Comparison of ENCODE assay signal across 8 cellular contexts in genomic region chr3:48446425-48447193, GRCh38. TPM values are rescaled to one million over a fixed set of nuclear protein-coding genes. Genes with fewer than 3 reads are reported as not detected.
A peak's percentile ranks its signal among the peaks of the same experiment; 100 is the strongest.
DNase-seq lines count a peak whose midpoint lies in the region; ATAC-seq and TF ChIP-seq lines count a peak whose summit lies in the region.

Gene ATRIP, plus strand, starts transcription at chr3:48446737. Its CDS starts 109 bp downstream, at chr3:48446846.

- H3K27me3 ChIP-seq in Karpas-422 (ENCODE audit: low read length) (no peaks in the 10 kb centered on the region), neural cell (ENCODE audit: insufficient read depth, low read depth, low read length) (no peaks in the 10 kb centered on the region)

- H2AFZ ChIP-seq in Karpas-422 (ENCODE audit: low read length) (peak within 1 kb of the TSS; percentile 44; the same call in 1 of the 2 replicates), neural cell (ENCODE audit: low read depth, low read length) (peak within 1 kb of the TSS; percentile 90)

- H3K27me3 Mint-ChIP-seq in stimulated activated naive CD8-positive, alpha-beta T cell treated with anti-CD3 and anti-CD28 coated beads, Interleukin-15, amount 100 ng/mL, for 72 hours, result no peaks in the 10 kb centered on the region

- TF ChIP-seq EP300 in neural cell (conservative IDR thresholded peaks at IDR 0.05; ENCODE audit: poor library complexity, severe bottlenecking), result no peak

- no peaks in the 10 kb centered on the region for H3K9me3 Mint-ChIP-seq in stimulated activated naive CD8-positive, alpha-beta T cell treated with anti-CD3 and anti-CD28 coated beads, Interleukin-15, amount 100 ng/mL, for 72 hours

- peaks cover 44% of the 10 kb centered on the region for H3K4me1 Mint-ChIP-seq in stimulated activated naive CD8-positive, alpha-beta T cell treated with anti-CD3 and anti-CD28 coated beads, Interleukin-15, amount 100 ng/mL, for 72 hours

- H3K4me3 Mint-ChIP-seq in stimulated activated naive CD8-positive, alpha-beta T cell treated with anti-CD3 and anti-CD28 coated beads, Interleukin-15, amount 100 ng/mL, for 72 hours, result peak within 1 kb of the TSS; percentile 91 to 97

- H3K36me3 ChIP-seq in Karpas-422 (ENCODE audit: insufficient read depth, low read length) (peaks cover 19% of the 10 kb centered on the region), neural cell (ENCODE audit: insufficient read depth, low read length) (no peaks in the 10 kb centered on the region)

- no peaks in the 10 kb centered on the region for H3F3A ChIP-seq in neural cell (ENCODE audit: insufficient read depth, low read length, poor library complexity, severe bottlenecking)

- H3K9ac ChIP-seq in Karpas-422 (ENCODE audit: low read length) (peak within 1 kb of the TSS; percentile 82), neural cell (ENCODE audit: low read length) (peak within 1 kb of the TSS; percentile 90)

- DNase-seq in EH (ENCODE audit: low read depth) (peak; percentile 86), Karpas-422 (peak; percentile 96), SIG-M5 (lab: John Stamatoyannopoulos, UW) (peak; percentile 19), fibroblast of the aortic adventitia (ENCODE audit: low read depth) (peak; percentile 71)
- DNase-seq in activated effector memory CD4-positive, alpha-beta T cell treated with anti-CD3 and anti-CD28 coated beads, Interleukin-2, amount 50 U/mL, for 16 hours, result peak; percentile 96
- peak; percentile 81 to 84 for DNase-seq in stimulated activated naive CD8-positive, alpha-beta T cell treated with anti-CD3 and anti-CD28 coated beads, Interleukin-15, amount 100 ng/mL, for 72 hours

- H3K4me1 ChIP-seq in Karpas-422 (ENCODE audit: low read length), result peaks cover 34% of the 10 kb centered on the region

- peak within 1 kb of the TSS; percentile 91 for H3K4me2 ChIP-seq in Karpas-422 (ENCODE audit: low read depth, low read length, poor library complexity, severe bottlenecking)
- H3K4me2 ChIP-seq in neural cell (ENCODE audit: low read length), result peak within 1 kb of the TSS; percentile 96

- H3K27ac Mint-ChIP-seq in stimulated activated naive CD8-positive, alpha-beta T cell treated with anti-CD3 and anti-CD28 coated beads, Interleukin-15, amount 100 ng/mL, for 72 hours, result peak within 1 kb of the TSS; percentile 91 to 94

- peaks cover 42% of the 10 kb centered on the region for H3K79me2 ChIP-seq in Karpas-422 (ENCODE audit: low read length)
- H3K79me2 ChIP-seq in neural cell (replicated peaks; ENCODE audit: insufficient read depth, low read length), result peaks cover 21% of the 10 kb centered on the region

- peak; percentile 74 for ATAC-seq in GM21786 (IDR thresholded peaks at IDR 0.05; ENCODE audit: unreplicated experiment)
- ATAC-seq in stimulated activated naive CD8-positive, alpha-beta T cell treated with anti-CD3 and anti-CD28 coated beads, Interleukin-15, amount 100 ng/mL, for 72 hours, result peak; percentile 99

- H4K20me1 ChIP-seq in Karpas-422 (ENCODE audit: insufficient read depth, low read depth, low read length), result no peaks in the 10 kb centered on the region; the same call in 1 of the 2 replicates
- H4K20me1 ChIP-seq in neural cell (ENCODE audit: insufficient read depth), result no peaks in the 10 kb centered on the region

- H3K4me3 ChIP-seq in Karpas-422 (ENCODE audit: low read length) (peak within 1 kb of the TSS; percentile 80), fibroblast of the aortic adventitia (ENCODE audit: low read depth, low read length) (peak within 1 kb of the TSS; percentile 92), neural cell (ENCODE audit: low read length) (peak within 1 kb of the TSS; percentile 97)

- H3K9me3 ChIP-seq in Karpas-422 (ENCODE audit: low read length), result no peaks in the 10 kb centered on the region
- no peaks in the 10 kb centered on the region for H3K9me3 ChIP-seq in neural cell (ENCODE audit: low read length)

- H3K9me2 ChIP-seq in Karpas-422 (replicated peaks; ENCODE audit: insufficient read depth, low read length) (no peaks in the 10 kb centered on the region), neural cell (ENCODE audit: insufficient read depth, low read length) (no peaks in the 10 kb centered on the region)

- H3K27ac ChIP-seq in Karpas-422 (ENCODE audit: low read length), result peak within 1 kb of the TSS; percentile 28; the same call in 1 of the 2 replicates
- H3K27ac ChIP-seq in neural cell (ENCODE audit: low read length), result peak within 1 kb of the TSS; percentile 78

- no peak for TF ChIP-seq RAD21 in neural cell (conservative IDR thresholded peaks at IDR 0.05)

- TF ChIP-seq CTCF in fibroblast of the aortic adventitia (IDR thresholded peaks at IDR 0.05; ENCODE audit: insufficient read depth, low read length) (no peak), neural cell (IDR thresholded peaks at IDR 0.05; ENCODE audit: poor library complexity, severe bottlenecking) (no peak)

TF ChIP-seq in neural cell, 6 proteins besides CTCF, POLR2A, EP300 and RAD21:
- TF ChIP-seq SMC3 (conservative IDR thresholded peaks at IDR 0.05; ENCODE audit: poor library complexity), result no peak
- TF ChIP-seq POLR2AphosphoS5 (IDR thresholded peaks at IDR 0.05), result peak; percentile 92
- peak; percentile 73 for TF ChIP-seq REST (IDR thresholded peaks at IDR 0.05; ENCODE audit: borderline replicate concordance)
- TF ChIP-seq MXI1 (conservative IDR thresholded peaks at IDR 0.05; ENCODE audit: poor library complexity, severe bottlenecking), result peak; percentile 95
- no peak for TF ChIP-seq EZH2 (IDR thresholded peaks at IDR 0.05; ENCODE audit: borderline replicate concordance, insufficient read depth, low read length, poor library complexity, severe bottlenecking)
- TF ChIP-seq TAF1 (IDR thresholded peaks at IDR 0.05; ENCODE audit: low read depth), result peak; percentile 76

RNA-seq across cellular contexts. Expression of gene ATRIP, which starts in this region (rescaled TPM):
- total RNA-seq in Karpas-422 (2014; rRNA removed; shearing (Covaris generic); ENCODE audit: low replicate concordance), result 7.3 and 10.9 TPM in 2 replicates
- total RNA-seq in fibroblast of the aortic adventitia (ENCODE audit: low replicate concordance), result 4.0 and 14.5 TPM in 2 replicates
- 10.3 and 11.1 TPM in 2 replicates for polyA plus RNA-seq in neural cell
- polyA minus RNA-seq in neural cell, result 10.2 and 13.1 TPM in 2 replicates

Comparison
In these comparisons a context has a peak if more than half of its experiments do, and no peak if none do; other contexts are left out.
1. Peak in every context shown above with its lines: DNase-seq, ATAC-seq, H3K4me3 ChIP-seq and H3K27ac ChIP-seq.
2. DNase-seq: peak in every context shown above with its lines; median percentile 96 in Karpas-422; 96 in activated effector memory CD4-positive, alpha-beta T cell treated with anti-CD3 and anti-CD28 coated beads, Interleukin-2, amount 50 U/mL, for 16 hours; 86 in EH; 82 in stimulated activated naive CD8-positive, alpha-beta T cell treated with anti-CD3 and anti-CD28 coated beads, Interleukin-15, amount 100 ng/mL, for 72 hours; 71 in fibroblast of the aortic adventitia; 19 in SIG-M5.